Comparison of ENCODE assay signal across 15 cellular contexts in the genomic region with DNA sequence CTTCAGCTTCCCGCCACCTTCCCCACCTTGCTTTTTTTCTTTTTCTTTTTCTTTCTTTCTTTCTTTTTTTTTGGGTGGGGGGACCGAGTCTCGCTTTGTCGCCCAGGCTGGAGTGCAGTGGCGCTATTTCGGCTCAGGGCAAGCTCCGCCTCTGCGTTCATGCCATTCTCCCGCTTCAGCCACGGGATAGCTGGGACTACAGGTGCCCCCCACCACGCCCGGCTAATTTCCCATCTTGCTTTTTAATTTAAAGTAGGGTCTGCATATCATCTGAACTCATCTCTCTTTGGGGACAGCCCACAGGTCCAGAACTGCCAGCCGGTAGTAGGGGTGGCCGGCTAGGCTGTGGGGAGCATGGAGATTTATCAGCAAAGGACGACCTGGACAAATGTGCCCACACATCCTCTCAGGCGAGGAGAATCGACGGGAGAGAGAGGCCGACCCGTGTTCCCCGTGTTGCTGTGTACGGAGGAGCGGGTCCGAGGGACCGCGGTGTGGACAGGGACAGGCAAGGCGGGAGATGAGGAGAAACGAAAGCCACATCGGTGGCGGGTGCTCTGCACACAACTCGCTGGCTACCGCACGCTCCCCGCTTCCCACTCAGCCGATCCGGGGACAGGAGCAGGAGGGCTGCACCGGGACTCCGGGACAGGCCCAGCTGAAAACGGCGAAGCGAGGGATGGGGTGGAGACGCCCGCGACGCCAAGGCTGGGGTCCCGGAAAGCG. TPM values are rescaled to one million over a fixed set of nuclear protein-coding genes. Genes with fewer than 3 reads are reported as not detected.
DNase-seq lines count a peak whose midpoint lies in the region; ATAC-seq and TF ChIP-seq lines count a peak whose summit lies in the region.
"Had no signal": no experiment of that assay in that cellular context is flagged by ENCODE, and none has a peak within 500 bp of the region (broad histone marks: within the 10 kb centered on the region; RNA-seq: fewer than 3 reads in every experiment).

No MANE protein-coding gene starts in this region.

- peaks cover 35% of the 10 kb centered on the region for H3K27me3 Mint-ChIP-seq in memory B cell

- intact Hi-C loops in left ventricle myocardium inferior (cut with micrococcal nuclease), result no loop called here
- intact Hi-C loops in left ventricle myocardium superior (cut with micrococcal nuclease), result no loop called here
- intact Hi-C loops in tibial artery (cut with DNase I; ENCODE audit: low total_unique reads), result no loop called here
- intact Hi-C loops in left colon (cut with DNase I, micrococcal nuclease), result no loop called here

- peaks cover 62% of the 10 kb centered on the region for H3K27me3 ChIP-seq in left ventricle myocardium inferior (ENCODE audit: low read depth)
- H3K27me3 ChIP-seq in tibial artery, result no peaks in the 10 kb centered on the region
- H3K27me3 ChIP-seq: right lobe of liver had no signal

- no peak for ATAC-seq in left ventricle myocardium superior
- ATAC-seq in memory B cell (ENCODE audit: low read depth), result no peak
- no peak for ATAC-seq in GM21717 (IDR thresholded peaks at IDR 0.05; ENCODE audit: unreplicated experiment)
- ATAC-seq in left colon, result no peak
- ATAC-seq: right lobe of liver had no signal

- peaks cover 28% of the 10 kb centered on the region for H3K4me1 Mint-ChIP-seq in memory B cell

- no peaks in the 10 kb centered on the region for H3K36me3 Mint-ChIP-seq in memory B cell

- TF ChIP-seq CTCF in left ventricle myocardium inferior (IDR thresholded peaks at IDR 0.05; ENCODE audit: borderline replicate concordance) (no peak), tibial artery (IDR thresholded peaks at IDR 0.05) (no peak)

- H3K36me3 ChIP-seq in left ventricle myocardium inferior (no peaks in the 10 kb centered on the region), tibial artery (no peaks in the 10 kb centered on the region)
- H3K36me3 ChIP-seq: right lobe of liver had no signal

- H3K4me3 Mint-ChIP-seq in memory B cell, result peak overlapping the region; percentile 31

- H3K4me3 ChIP-seq in left ventricle myocardium inferior (peak overlapping the region; percentile 51), tibial artery (peak overlapping the region in 1 of 2 donors; percentile 67)
- H3K4me3 ChIP-seq: lung had no signal

- no peak overlapping the region for H3K27ac ChIP-seq in left ventricle myocardium inferior (replicated peaks)
- H3K27ac ChIP-seq in tibial artery, result peak overlapping the region; percentile 28 to 95
- H3K27ac ChIP-seq: right lobe of liver had no signal

- DNase-seq in left ventricle myocardium inferior (no peak), left ventricle myocardium superior (no peak), astrocyte of the hippocampus (ENCODE audit: low read depth, low spot score) (peak; percentile 15), memory B cell (ENCODE audit: low spot score in 2 of 2) (no peak), tibial artery (no peak), NCI-H187 treated with DMSO at 0.1 percent for 48 hours (lab: John Stamatoyannopoulos, UW) (no peak), left colon (no peak)
- DNase-seq: activated CD4-positive, CD25-positive, alpha-beta regulatory T cell treated with anti-CD3 and anti-CD28 coated beads, Interleukin-2, amount 50 U/mL, for 72 hours; GOT3; NCI-H345 had no signal

- H3K27ac Mint-ChIP-seq in memory B cell, result no peak overlapping the region

- no peaks in the 10 kb centered on the region for H3K9me3 Mint-ChIP-seq in memory B cell

- H3K9me3 ChIP-seq in left ventricle myocardium inferior (replicated peaks) (no peaks in the 10 kb centered on the region), tibial artery (no peaks in the 10 kb centered on the region)
- H3K9me3 ChIP-seq: right lobe of liver had no signal

- H3K4me1 ChIP-seq in left ventricle myocardium inferior (peaks cover 44% of the 10 kb centered on the region), tibial artery (peaks cover 0 to 64% (median 31%) of the 10 kb centered on the region in 4 donors)

RNA-seq across cellular contexts. Expression of gene MT1M, which starts 2.4 kb away (rescaled TPM):
- total RNA-seq in left ventricle myocardium inferior (3.1 TPM), left ventricle myocardium superior (6.8 TPM), left colon (10 to 100 TPM in 1 of 2 donors, 1 to 10 TPM in 1; 5.1 to 60.6 TPM)
- total RNA-seq: frontal cortex had no signal

RNA-seq across cellular contexts. Expression of gene MT1A, which starts 3.6 kb away (rescaled TPM):
- total RNA-seq in left ventricle myocardium inferior, result 1.2 TPM
- 2.3 TPM for total RNA-seq in left ventricle myocardium superior
- 1 to 10 TPM; 4.7 to 5.1 TPM for total RNA-seq in left colon
- total RNA-seq: bronchial epithelial cell, frontal cortex had no signal

RNA-seq across cellular contexts. Expression of gene MT1E, which starts 9.3 kb away (rescaled TPM):
- total RNA-seq in left ventricle myocardium inferior, result 126 TPM
- 123 TPM for total RNA-seq in left ventricle myocardium superior
- 100 to 1,000 TPM in 1 of 2 donors, 10 to 100 TPM in 1; 64.7 to 240 TPM for total RNA-seq in left colon

RNA-seq across cellular contexts. Expression of gene MT1B, which starts 16.8 kb away (rescaled TPM):
- total RNA-seq in left ventricle myocardium inferior (not detected), left ventricle myocardium superior (not detected), left colon (not detected)
- total RNA-seq: bronchial epithelial cell, frontal cortex, lung had no signal

RNA-seq across cellular contexts. Expression of gene MT1F, which starts 22.9 kb away (rescaled TPM):
- total RNA-seq in left ventricle myocardium inferior, result 0.85 TPM
- total RNA-seq in left ventricle myocardium superior, result 3.0 TPM
- total RNA-seq in left colon, result 10 to 100 TPM in 1 of 2 donors, 1 to 10 TPM in 1; 9.0 to 71.2 TPM
